28 cellular contexts compared by ENCODE assay signal in genomic region chr15:92439311-92439710, GRCh38. TPM values are rescaled to one million over a fixed set of nuclear protein-coding genes. Genes with fewer than 3 reads are reported as not detected.
"Had no signal": no experiment of that assay in that cellular context is flagged by ENCODE, and none has a peak within 500 bp of the region (broad histone marks: within the 10 kb centered on the region; RNA-seq: fewer than 3 reads in every experiment).

No MANE protein-coding gene starts in this region.

- H3K4me3 ChIP-seq: neural progenitor cell, ovary, psoas muscle, right lobe of liver, skin epidermis, smooth muscle cell, spleen, suprapubic skin, testis, tibial artery, transverse colon, upper lobe of right lung, uterus had no signal

- H3K9me3 ChIP-seq: ovary, psoas muscle, right lobe of liver, spleen, suprapubic skin, testis, tibial artery, transverse colon, upper lobe of right lung, uterus had no signal

- H3K4me1 ChIP-seq: neural progenitor cell, parathyroid adenoma, psoas muscle, right lobe of liver, spleen, suprapubic skin, testis, tibial artery, transverse colon, upper lobe of right lung, uterus had no signal

- H3K27me3 ChIP-seq: neural progenitor cell, ovary, right lobe of liver, testis, transverse colon, uterus had no signal

- H3K27ac ChIP-seq: neural progenitor cell, ovary, parathyroid adenoma, psoas muscle, right lobe of liver, skin epidermis, spleen, suprapubic skin, testis, tibial artery, transverse colon, upper lobe of right lung, uterus had no signal

- ATAC-seq: naive thymus-derived CD8-positive, alpha-beta T cell; natural killer cell treated with Interleukin-12 subunit alpha and Interleukin-12 subunit beta and Interleukin-15 and Interleukin-18, amount 100 ng/mL, for 72 hours; psoas muscle; right cardiac atrium; right lobe of liver; stimulated activated memory B cell treated with anti-CD40 and anti-IgM and Interleukin-4, amounts not matched to agents 10 μg/mL and 1 μg/mL and 100 μg/mL, for 72 hours; stimulated activated naive CD8-positive, alpha-beta T cell treated with anti-CD3 and anti-CD28 coated beads, Interleukin-15, amount 100 ng/mL, for 72 hours; stimulated activated naive CD8-positive, alpha-beta T cell treated with anti-CD3 and anti-CD28 coated beads, Interleukin-15, Interleukin-2, amounts not matched to agents 100 U/mL and 50 U/mL, for 24 hours; upper lobe of right lung had no signal

- H3K36me3 ChIP-seq: neural progenitor cell, ovary, right lobe of liver, spleen, suprapubic skin, tibial artery, transverse colon, upper lobe of right lung, uterus had no signal

- DNase-seq: naive thymus-derived CD8-positive, alpha-beta T cell; occipital lobe; ovary; psoas muscle; right cardiac atrium; right lobe of liver; spleen; stimulated activated CD4-positive, alpha-beta T cell treated with anti-CD3 and anti-CD28 coated beads, Interleukin-12 subunit alpha, Interleukin-12 subunit beta, amount 100 ng/mL, for 4 hours; stimulated activated CD4-positive, alpha-beta T cell treated with anti-CD3 and anti-CD28 coated beads, Interleukin-1b, Interleukin-23, amount 100 ng/mL, for 48 hours; stimulated activated CD4-positive, alpha-beta T cell treated with anti-CD3 and anti-CD28 coated beads, Interleukin-4, amount 100 ng/mL, for 1 hour; stimulated activated CD4-positive, alpha-beta T cell treated with anti-CD3 and anti-CD28 coated beads, Interleukin-4, amount 100 ng/mL, for 4 hours; stimulated activated CD8-positive, alpha-beta memory T cell treated with anti-CD3 and anti-CD28 coated beads, Interleukin-4, amount 100 ng/mL, for 48 hours; stimulated activated naive CD4-positive, alpha-beta T cell; stimulated activated naive CD8-positive, alpha-beta T cell treated with anti-CD3 and anti-CD28 coated beads, Interleukin-15, amount 100 ng/mL, for 72 hours; stimulated activated naive CD8-positive, alpha-beta T cell treated with anti-CD3 and anti-CD28 coated beads, Interleukin-15, Interleukin-2, amounts not matched to agents 100 U/mL and 50 U/mL, for 24 hours; substantia nigra; testis; tibial artery; transverse colon; upper lobe of right lung; uterus had no signal

RNA-seq across cellular contexts. Expression of gene ST8SIA2, which starts 45.6 kb away (rescaled TPM):
- total RNA-seq: naive thymus-derived CD8-positive, alpha-beta T cell; natural killer cell treated with Interleukin-12 subunit alpha and Interleukin-12 subunit beta and Interleukin-15 and Interleukin-18, amount 100 ng/mL, for 72 hours; right lobe of liver; spleen; suprapubic skin; upper lobe of right lung had no signal
- polyA plus RNA-seq: naive thymus-derived CD8-positive, alpha-beta T cell; spleen had no signal
